ENCODE assay signal across 1 cellular context in genomic region chr4:158722291-158722916, GRCh38.
TF ChIP-seq lines count a peak whose summit lies in the region.

No MANE protein-coding gene starts in this region.

TF ChIP-seq in IMR-90, 13 proteins besides CTCF, POLR2A, EP300 and RAD21:
- TF ChIP-seq NFE2L2 (IDR thresholded peaks at IDR 0.05; ENCODE audit: low read depth, low read length): no peak
- TF ChIP-seq MXI1 (IDR thresholded peaks at IDR 0.05; ENCODE audit: borderline replicate concordance, low read depth, low read length): peak; percentile 62; the same call in 1 of the 2 replicates
TF ChIP-seq in IMR-90: peak in this region for 1.
